Comparison of ENCODE assay signal across 9 cellular contexts in the genomic region with DNA sequence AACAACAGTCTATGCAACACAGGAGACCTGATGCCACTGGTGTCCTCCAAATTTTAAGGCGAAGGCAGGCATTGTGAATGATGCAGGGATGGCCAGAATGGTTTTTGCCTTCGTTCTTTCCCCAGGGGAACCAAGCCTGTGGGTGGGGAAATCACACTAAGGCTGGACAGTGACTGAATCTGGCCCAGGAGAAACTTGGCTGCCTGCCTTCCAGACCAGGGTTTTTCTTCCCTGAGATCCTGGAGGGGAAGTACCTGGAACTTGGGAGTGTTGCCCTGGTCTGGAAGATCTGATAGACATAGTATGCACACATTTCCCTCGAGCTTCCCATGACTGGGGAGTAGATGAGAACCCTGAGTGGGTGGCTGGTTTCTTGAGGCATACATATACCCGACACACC. TPM values are rescaled to one million over a fixed set of nuclear protein-coding genes. Genes with fewer than 3 reads are reported as not detected.
DNase-seq lines count a peak whose midpoint lies in the region; ATAC-seq, FAIRE-seq and TF ChIP-seq lines count a peak whose summit lies in the region.
"Had no signal": no experiment of that assay in that cellular context is flagged by ENCODE, and none has a peak within 500 bp of the region (broad histone marks: within the 10 kb centered on the region; RNA-seq: fewer than 3 reads in every experiment).

No MANE protein-coding gene starts in this region.

- no peak for TF ChIP-seq CTCF in HFF-Myc (IDR thresholded peaks at IDR 0.05; ENCODE audit: low read depth, low read length, missing control alignments)
- no peak for TF ChIP-seq CTCF in mammary epithelial cell (conservative IDR thresholded peaks at IDR 0.05 in 1 of 2, IDR thresholded peaks at IDR 0.05 in 1 of 2; ENCODE audit: extremely low read depth in 1 of 2, insufficient read depth in 1 of 2, low read depth in 1 of 2, low read length in 2 of 2)
- no peak for TF ChIP-seq CTCF in liver (IDR thresholded peaks at IDR 0.05; ENCODE audit: low read depth, low read length, missing input control)

- ATAC-seq in GM18861 (IDR thresholded peaks at IDR 0.05; ENCODE audit: unreplicated experiment) = no peak

- intact Hi-C loops in mammary epithelial cell (cut with micrococcal nuclease) = no loop called here

- H3K4me2 ChIP-seq in mammary epithelial cell (ENCODE audit: insufficient read depth, low read depth, low read length) = no peak overlapping the region

- TF ChIP-seq RAD21 in liver (IDR thresholded peaks at IDR 0.05) = no peak

- TF ChIP-seq POLR2A in GM12891 (IDR thresholded peaks at IDR 0.05; ENCODE audit: low read depth, low read length) = no peak

- CTCF ChIA-PET in mammary epithelial cell (lab: Charles Lee; ENCODE audit: low non-redundant PET) = interaction anchor here (0.6 kb wide), 1 partner anchor 51 kb away, joined by 4 read pairs; no protein-coding TSS in a partner anchor

- H2AFZ ChIP-seq in mammary epithelial cell (ENCODE audit: low read depth, low read length) = peak overlapping the region; percentile 64

- dilution Hi-C loops in mammary epithelial cell (cut with HindIII; ENCODE audit: low sequenced_read_pairs) = no loop called here

- H3K4me1 ChIP-seq in mammary epithelial cell (ENCODE audit: insufficient read depth, low read length) = peaks cover 22% of the 10 kb centered on the region
- H3K4me1 ChIP-seq in liver (ENCODE audit: control insufficient read depth in 4 of 4, insufficient read depth in 4 of 4, low read length in 3 of 4) = peaks cover 14 to 76% (median 68%) of the 10 kb centered on the region in 4 donors
- H3K4me1 ChIP-seq in stomach smooth muscle (ENCODE audit: control insufficient read depth, insufficient read depth, low read length) = peaks cover 73% of the 10 kb centered on the region

- no peak for FAIRE-seq in GM12891 (lab: Jason Lieb, UNC)

- H3K27me3 ChIP-seq in mammary epithelial cell (ENCODE audit: insufficient read depth, low read length) (no peaks in the 10 kb centered on the region), liver (ENCODE audit: control insufficient read depth in 4 of 4, insufficient read depth in 4 of 4, low read length in 3 of 4) (no peaks in the 10 kb centered on the region), stomach smooth muscle (ENCODE audit: control insufficient read depth in 1 of 2, insufficient read depth in 2 of 2, low read length in 2 of 2) (no peaks in the 10 kb centered on the region)

- in situ Hi-C loops in mammary epithelial cell (cut with MboI; ENCODE audit: low sequenced_read_pairs in 2 of 2) = no loop called here

- H4K20me1 ChIP-seq in mammary epithelial cell (ENCODE audit: insufficient read depth, low read length) = no peaks in the 10 kb centered on the region

- DNase-seq in HFF-Myc (ENCODE audit: extremely low read depth, low read depth) (no peak), mammary epithelial cell (peak; percentile 60), T-helper 9 cell (no peak), GM12891 (ENCODE audit: insufficient read length, low spot score) (no peak)
- DNase-seq in stimulated activated CD4-positive, alpha-beta T cell treated with anti-CD3 and anti-CD28 coated beads, Interleukin-15, amount 100 ng/mL, for 24 hours = no peak
- DNase-seq: NCI-H2029 treated with DMSO at 0.1 percent for 48 hours had no signal

- H3K4me3 ChIP-seq in HFF-Myc (replicated peaks; ENCODE audit: low read depth, low read length) (peak overlapping the region; percentile 40), mammary epithelial cell (replicated peaks in 1 of 3; ENCODE audit: insufficient read depth in 1 of 3, low read depth in 2 of 3, low read length in 3 of 3) (no peak overlapping the region), liver (ENCODE audit: low read depth in 1 of 3, low read length in 3 of 3) (peak overlapping the region; percentile 30 to 70 (median 50)), stomach smooth muscle (ENCODE audit: low read length in 2 of 2) (peak overlapping the region; percentile 70 to 82)

- H3K27ac ChIP-seq in mammary epithelial cell (ENCODE audit: insufficient read depth, low read depth, low read length) (peak overlapping the region; percentile 24), liver (ENCODE audit: low read depth in 1 of 2, low read length in 2 of 2) (peak overlapping the region; percentile 58 to 80), stomach smooth muscle (ENCODE audit: low read length) (peak overlapping the region; percentile 93)

- peaks cover 19% of the 10 kb centered on the region for H3K79me2 ChIP-seq in mammary epithelial cell (ENCODE audit: insufficient read depth, low read length)

- 12% methylated on average over 4 of the region's 4 CpGs for WGBS in mammary epithelial cell (ENCODE audit: low coverage, missing lambda C conversion rate)
- WGBS in liver = 32% methylated on average over 4 of the region's 4 CpGs

- H3K9me3 ChIP-seq in mammary epithelial cell (replicated peaks; ENCODE audit: insufficient read depth, low read length) = no peaks in the 10 kb centered on the region
- H3K9me3 ChIP-seq in liver (ENCODE audit: control insufficient read depth in 4 of 4, low read length in 3 of 4) = no peaks in the 10 kb centered on the region
- no peaks in the 10 kb centered on the region for H3K9me3 ChIP-seq in stomach smooth muscle (ENCODE audit: control insufficient read depth in 2 of 2, low read length in 2 of 2)

- H3K36me3 ChIP-seq in mammary epithelial cell (ENCODE audit: insufficient read depth, low read length) (peaks cover 6% of the 10 kb centered on the region), liver (ENCODE audit: control insufficient read depth in 4 of 4, insufficient read depth in 3 of 4, low read depth in 1 of 4, low read length in 3 of 4) (peaks cover 0 to 15% (median 10%) of the 10 kb centered on the region in 4 donors), stomach smooth muscle (ENCODE audit: control insufficient read depth in 2 of 2, insufficient read depth in 2 of 2, low read length in 2 of 2) (peaks cover 13 to 20% of the 10 kb centered on the region in 2 donors)

- H3K9ac ChIP-seq in mammary epithelial cell (ENCODE audit: insufficient read depth, low read length) (no peak overlapping the region), liver (ENCODE audit: low read depth in 1 of 2, low read length in 2 of 2) (peak overlapping the region; percentile 56 to 87), stomach smooth muscle (ENCODE audit: low read length in 2 of 2) (peak overlapping the region; percentile 67 to 78)

- BruUV-seq in mammary epithelial cell (replicated peaks; lab: Mats Ljungman, UMichigan) = no TSS peak

TF ChIP-seq in liver, 16 proteins besides CTCF, POLR2A, EP300 and RAD21 (continues in another document):
- no peak for TF ChIP-seq SP1 (IDR thresholded peaks at IDR 0.05)
- TF ChIP-seq FOXA1 (IDR thresholded peaks at IDR 0.05) = no peak
- TF ChIP-seq GABPA (IDR thresholded peaks at IDR 0.05 in 1 of 2, conservative IDR thresholded peaks at IDR 0.05 in 1 of 2) = no peak

TF ChIP-seq in GM12891, 5 proteins besides CTCF, POLR2A, EP300 and RAD21:
- TF ChIP-seq SPI1 (IDR thresholded peaks at IDR 0.05; ENCODE audit: low read depth, low read length) = no peak
- no peak for TF ChIP-seq TAF1 (IDR thresholded peaks at IDR 0.05; ENCODE audit: low read depth, low read length)
- no peak for TF ChIP-seq POU2F2 (IDR thresholded peaks at IDR 0.05; ENCODE audit: low read depth, low read length)
- TF ChIP-seq POLR2AphosphoS5 (IDR thresholded peaks at IDR 0.05; ENCODE audit: low read depth, low read length) = no peak
- no peak for TF ChIP-seq PAX5 (IDR thresholded peaks at IDR 0.05; ENCODE audit: insufficient read depth, low read length, severe bottlenecking)

RNA-seq across cellular contexts. Expression of gene IL11RA, which starts 0.7 kb away (rescaled TPM):
- total RNA-seq in mammary epithelial cell = 1 to 10 TPM; 4.9 to 6.0 TPM
- polyA plus RNA-seq in mammary epithelial cell = 3.2 TPM
- polyA minus RNA-seq in mammary epithelial cell = 1.1 TPM
- total RNA-seq in liver = 10 to 100 TPM; 14.8 to 35.3 TPM
- 10 to 100 TPM in 1 of 2 donors, 1 to 10 TPM in 1; 10.0 to 14.7 TPM for polyA plus RNA-seq in liver
- 6.9 TPM for polyA plus RNA-seq in GM12891 (2012; ENCODE audit: low read depth, missing spikeins)

RNA-seq across cellular contexts. Expression of gene GALT, which starts 4.8 kb away (rescaled TPM):
- total RNA-seq in mammary epithelial cell = 10 to 100 TPM; 29.5 to 30.2 TPM
- polyA plus RNA-seq in mammary epithelial cell = 25.8 TPM
- polyA minus RNA-seq in mammary epithelial cell = 8.0 TPM
- 100 to 1,000 TPM in 1 of 2 donors, 10 to 100 TPM in 1; 58.6 to 161 TPM for total RNA-seq in liver
- polyA plus RNA-seq in liver = 100 to 1,000 TPM in 1 of 2 donors, 10 to 100 TPM in 1; 69.3 to 196 TPM
- 18.2 TPM for polyA plus RNA-seq in GM12891 (2012; ENCODE audit: low read depth, missing spikeins)

RNA-seq across cellular contexts. Expression of gene CCL27, which starts 11.2 kb away (rescaled TPM):
- total RNA-seq in mammary epithelial cell (under 1 TPM in 1 of 2 donors, not detected in 1; 0.80 TPM), liver (not detected)
- polyA plus RNA-seq in mammary epithelial cell (not detected), liver (not detected)
- not detected for polyA minus RNA-seq in mammary epithelial cell
- polyA plus RNA-seq in GM12891 (2012; ENCODE audit: low read depth, missing spikeins) = not detected

RNA-seq across cellular contexts. Expression of gene SIGMAR1, which starts 13.7 kb away (rescaled TPM):
- total RNA-seq in mammary epithelial cell (100 to 1,000 TPM in 1 of 2 donors, 10 to 100 TPM in 1; 83.0 to 131 TPM), liver (100 to 1,000 TPM; 116 to 161 TPM)
- polyA plus RNA-seq in mammary epithelial cell (165 TPM), liver (100 to 1,000 TPM; 196 to 210 TPM)
- 139 TPM for polyA minus RNA-seq in mammary epithelial cell
- polyA plus RNA-seq in GM12891 (2012; ENCODE audit: low read depth, missing spikeins) = 14.9 TPM

RNA-seq across cellular contexts. Expression of gene ARID3C, which starts 22.4 kb away (rescaled TPM):
- under 1 TPM in 1 of 2 donors, not detected in 1; 0.17 TPM for total RNA-seq in mammary epithelial cell
- polyA plus RNA-seq in mammary epithelial cell = not detected
- polyA minus RNA-seq in mammary epithelial cell = not detected
- 1 to 10 TPM; 2.2 to 2.6 TPM for total RNA-seq in liver
- 1 to 10 TPM in 1 of 2 donors, under 1 TPM in 1; 0.58 to 1.1 TPM for polyA plus RNA-seq in liver
- not detected for polyA plus RNA-seq in GM12891 (2012; ENCODE audit: low read depth, missing spikeins)

Comparison
In these comparisons a context has a peak if more than half of its experiments do, and no peak if none do; other contexts are left out.
1. H3K4me3 ChIP-seq: peak in HFF-Myc (single experiment), liver (3 of 3) and stomach smooth muscle (2 of 2); none in mammary epithelial cell (0 of 3).
2. H3K27ac ChIP-seq: peak in every context shown above with its lines; median percentile 93 in stomach smooth muscle; 69 in liver; 24 in mammary epithelial cell.